21 cellular contexts compared by ENCODE assay signal in the genomic region with DNA sequence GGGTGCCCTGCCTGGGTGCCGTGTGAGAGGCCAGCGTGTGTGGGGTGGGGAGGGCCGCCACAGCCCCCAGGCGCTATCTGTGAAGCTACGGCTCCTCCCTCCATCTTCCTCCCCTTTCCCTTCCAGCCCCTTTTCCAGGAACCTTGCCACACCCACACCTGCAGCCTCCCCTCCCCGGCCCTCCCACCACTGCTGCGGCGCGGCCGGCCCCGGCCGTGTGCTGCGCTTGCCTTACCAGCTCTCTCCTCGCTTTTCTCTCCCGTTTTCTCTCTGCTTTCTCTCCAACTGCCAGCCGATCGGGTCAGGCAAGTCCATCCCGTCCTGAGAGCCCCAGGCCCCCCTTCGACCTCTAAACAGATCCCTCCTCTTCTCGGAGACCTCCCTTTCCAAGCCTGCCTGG.
"Had no signal": no experiment of that assay in that cellular context is flagged by ENCODE, and none has a peak within 500 bp of the region (broad histone marks: within the 10 kb centered on the region; RNA-seq: fewer than 3 reads in every experiment).

No MANE protein-coding gene starts in this region.

- FAIRE-seq: islet of Langerhans, small intestine had no signal

- H3K27ac ChIP-seq: ascending aorta, gastrocnemius medialis, thoracic aorta, upper lobe of left lung had no signal

- H3K9me3 ChIP-seq: ascending aorta, esophagus squamous epithelium, gastrocnemius medialis, thoracic aorta, upper lobe of left lung had no signal

- H3K4me1 ChIP-seq: gastrocnemius medialis had no signal

- ATAC-seq: activated CD8-positive, alpha-beta T cell treated with anti-CD3 and anti-CD28 coated beads, Interleukin-2, amount 10 ng/mL, durations not matched to agents 7 days and 5 days; gastrocnemius medialis; left ventricle myocardium superior; naive thymus-derived CD8-positive, alpha-beta T cell had no signal

- DNase-seq: activated CD4-positive, alpha-beta T cell treated with anti-CD3 and anti-CD28 coated beads for 1 hour; activated CD4-positive, alpha-beta T cell treated with anti-CD3 and anti-CD28 coated beads, Interleukin-2, amount 50 U/mL, for 1 hour; activated CD8-positive, alpha-beta T cell treated with anti-CD3 and anti-CD28 coated beads, Interleukin-2, amount 10 ng/mL, durations not matched to agents 7 days and 5 days; activated gamma-delta T cell; activated naive CD4-positive, alpha-beta T cell treated with anti-CD3 and anti-CD28 coated beads, Interleukin-2, amount 50 U/mL, for 16 hours; central memory CD4-positive, alpha-beta T cell; dermis blood vessel endothelial cell; effector memory CD4-positive, alpha-beta T cell; esophagus squamous epithelium; gastrocnemius medialis; hippocampal formation; left ventricle myocardium superior; mammary epithelial cell; naive thymus-derived CD8-positive, alpha-beta T cell; small intestine; stimulated activated CD4-positive, alpha-beta T cell treated with anti-CD3 and anti-CD28 coated beads, Interleukin-2, amount 100 ng/mL, for 24 hours; stimulated activated naive CD4-positive, alpha-beta T cell; upper lobe of left lung had no signal

- H3K27me3 ChIP-seq: ascending aorta, esophagus squamous epithelium, upper lobe of left lung had no signal

- H3K4me3 ChIP-seq: ascending aorta, esophagus squamous epithelium, gastrocnemius medialis, thoracic aorta, upper lobe of left lung had no signal
